In the genomic region with DNA sequence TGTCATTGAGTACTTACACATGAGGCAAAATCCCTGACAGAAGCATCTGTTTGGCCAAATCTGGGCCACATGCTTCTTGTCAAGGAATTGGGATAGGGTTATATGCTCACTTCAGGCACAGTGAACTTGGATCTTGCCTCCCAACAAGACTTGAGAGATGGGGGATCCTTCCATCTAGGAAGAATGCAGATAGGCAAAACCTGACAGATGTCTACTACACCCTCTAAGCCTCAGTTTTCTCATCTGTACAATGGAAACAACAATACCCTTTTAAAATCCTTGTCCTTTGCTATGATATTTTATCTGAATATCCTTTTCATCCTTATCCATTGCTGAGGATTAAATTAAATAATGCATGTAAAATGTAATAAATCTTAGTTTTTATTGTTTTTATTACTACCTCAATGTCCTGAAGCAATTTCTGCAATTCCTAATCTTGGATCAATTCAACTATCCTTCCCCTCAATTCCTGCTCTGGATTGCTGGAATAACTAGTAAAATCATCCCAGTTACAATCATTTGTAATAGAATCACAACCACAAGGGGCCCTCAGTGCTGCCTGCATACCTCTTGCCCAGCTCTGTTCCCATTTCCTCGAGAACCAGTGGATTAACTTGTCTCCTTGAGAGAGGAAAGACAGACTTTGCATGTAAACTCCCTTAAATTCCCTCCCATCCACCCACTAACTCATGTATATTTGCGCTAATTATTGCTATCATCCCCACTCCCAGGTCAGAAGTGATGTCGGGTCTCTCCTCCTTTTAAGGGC, we compare ENCODE assay signal across 11 cellular contexts. TPM values are rescaled to one million over a fixed set of nuclear protein-coding genes. Genes with fewer than 3 reads are reported as not detected.
DNase-seq lines count a peak whose midpoint lies in the region; TF ChIP-seq lines count a peak whose summit lies in the region.
"Had no signal": no experiment of that assay in that cellular context is flagged by ENCODE, and none has a peak within 500 bp of the region (broad histone marks: within the 10 kb centered on the region; RNA-seq: fewer than 3 reads in every experiment).

No MANE protein-coding gene starts in this region.

- no peaks in the 10 kb centered on the region for H3K79me1 ChIP-seq in mesendoderm (ENCODE audit: low read length)

- no peaks in the 10 kb centered on the region for H3K36me3 ChIP-seq in mesendoderm (ENCODE audit: control insufficient read depth, insufficient read depth, low read length)

- no peak overlapping the region for H3K27ac Mint-ChIP-seq in Calu3 (ENCODE audit: unreplicated experiment)
- H3K27ac Mint-ChIP-seq: stimulated activated naive CD8-positive, alpha-beta T cell treated with anti-CD3 and anti-CD28 coated beads, Interleukin-15, Interleukin-2, amounts not matched to agents 100 ng/mL and 50 ng/mL, for 24 hours had no signal

- TF ChIP-seq CTCF in Calu3 (IDR thresholded peaks at IDR 0.05; ENCODE audit: unreplicated experiment): peak; percentile 37
- peak; percentile 74 for TF ChIP-seq CTCF in choroid plexus epithelial cell (conservative IDR thresholded peaks at IDR 0.05; ENCODE audit: low read depth, low read length)

- H3K36me3 Mint-ChIP-seq in Calu3 (ENCODE audit: insufficient read depth, unreplicated experiment): no peaks in the 10 kb centered on the region

- no CpG with 5 or more reads among the region's 3 CpGs for WGBS in mesendoderm (ENCODE audit: extremely low coverage, insufficient coverage, low lambda C conversion rate)

- H3K4me1 Mint-ChIP-seq in Calu3 (ENCODE audit: low read depth, unreplicated experiment): no peaks in the 10 kb centered on the region

- H3K4me2 ChIP-seq in mesendoderm (ENCODE audit: low read length): no peak overlapping the region

- no peak overlapping the region for H2BK120ac ChIP-seq in mesendoderm (ENCODE audit: low read depth, low read length)

- H3K27me3 Mint-ChIP-seq in Calu3 (ENCODE audit: unreplicated experiment): peaks cover 16% of the 10 kb centered on the region

- H3K79me2 ChIP-seq in mesendoderm (ENCODE audit: control insufficient read depth, insufficient read depth, low read length): no peaks in the 10 kb centered on the region

- H4K5ac ChIP-seq in mesendoderm (ENCODE audit: low read length): no peak overlapping the region

- H3K23ac ChIP-seq in mesendoderm (ENCODE audit: low read length): no peak overlapping the region

- H3K4me3 ChIP-seq in choroid plexus epithelial cell (ENCODE audit: low read depth, low read length): no peak overlapping the region
- H3K4me3 ChIP-seq in mesendoderm (ENCODE audit: low read length): no peak overlapping the region

- no peak overlapping the region for H2BK5ac ChIP-seq in mesendoderm (ENCODE audit: low read length)

- H3K18ac ChIP-seq in mesendoderm (ENCODE audit: low read length): no peak overlapping the region

- H3K9ac ChIP-seq in mesendoderm (ENCODE audit: low read length): no peak overlapping the region

- no peak overlapping the region for H4K8ac ChIP-seq in mesendoderm (ENCODE audit: low read depth, low read length)

- H3K9me3 Mint-ChIP-seq in Calu3 (ENCODE audit: low read depth, unreplicated experiment): no peaks in the 10 kb centered on the region
- H3K9me3 Mint-ChIP-seq: stimulated activated naive CD8-positive, alpha-beta T cell treated with anti-CD3 and anti-CD28 coated beads, Interleukin-15, Interleukin-2, amounts not matched to agents 100 ng/mL and 50 ng/mL, for 24 hours had no signal

- intact Hi-C loops in Calu3 (cut with micrococcal nuclease; ENCODE audit: unreplicated experiment) (no loop called here), posterior vena cava (cut with DNase I) (loop anchor here in 1 of 2 donors (10.0 kb wide), 1 partner anchor 89 kb away; no protein-coding TSS in a partner anchor)

- H3K4me1 ChIP-seq in mesendoderm (ENCODE audit: control insufficient read depth, low read depth, low read length): no peaks in the 10 kb centered on the region

- CTCF ChIA-PET in Calu3 (lab: Charles Lee): no interaction called here

- BruUV-seq in Calu3 (replicated peaks; lab: Mats Ljungman, UMichigan): no TSS peak

- no peak overlapping the region for H2BK15ac ChIP-seq in mesendoderm (replicated peaks; ENCODE audit: low read depth)

- no peak overlapping the region for H3K4ac ChIP-seq in mesendoderm (ENCODE audit: low read depth, low read length)

- H3K4me3 Mint-ChIP-seq in Calu3 (ENCODE audit: low read depth, unreplicated experiment): no peak overlapping the region
- H3K4me3 Mint-ChIP-seq: stimulated activated naive CD8-positive, alpha-beta T cell treated with anti-CD3 and anti-CD28 coated beads, Interleukin-15, Interleukin-2, amounts not matched to agents 100 ng/mL and 50 ng/mL, for 24 hours had no signal

- no peak overlapping the region for H3K56ac ChIP-seq in mesendoderm (ENCODE audit: low read length)

- DNase-seq in Calu3 (peak; percentile 15), LHCN-M2 (ENCODE audit: low read depth) (peak; percentile 26), choroid plexus epithelial cell (ENCODE audit: low read depth) (peak; percentile 70), mesendoderm (peak; percentile 63), posterior vena cava (ENCODE audit: low spot score) (no peak), SHP77 (lab: John Stamatoyannopoulos, UW) (no peak)
- DNase-seq in stimulated activated CD4-positive, alpha-beta T cell treated with anti-CD3 and anti-CD28 coated beads, Interleukin-4, amount 100 ng/mL, for 1 hour: no peak
- DNase-seq: activated CD4-positive, alpha-beta T cell treated with anti-CD3 and anti-CD28 coated beads for 4 hours; activated naive CD4-positive, alpha-beta T cell treated with anti-CD3 and anti-CD28 coated beads, Interleukin-2, amount 50 U/mL, for 16 hours; RPMI8226 had no signal

- H3K27me3 ChIP-seq in mesendoderm (ENCODE audit: insufficient read depth, low read length, poor library complexity): no peaks in the 10 kb centered on the region

- H2AK5ac ChIP-seq in mesendoderm (ENCODE audit: low read length): no peak overlapping the region

- no peak overlapping the region for H3K27ac ChIP-seq in mesendoderm (ENCODE audit: low read depth, low read length)

RNA-seq across cellular contexts. Expression of gene XPR1, which starts 8.1 kb away (rescaled TPM):
- total RNA-seq in Calu3 (2022) (33.7 and 44.5 TPM in 2 replicates), LHCN-M2 (2014; rRNA removed) (22.2 and 27.0 TPM in 2 replicates), posterior vena cava (10 to 100 TPM; 14.9 to 38.3 TPM)
- 14.4 TPM for polyA plus RNA-seq in LHCN-M2 (2012)
- 23.5 TPM for polyA plus RNA-seq in mesendoderm (2013, experiment 1 of 2)
- polyA plus RNA-seq in mesendoderm (2013, experiment 2 of 2): 23.4 TPM

Comparison
In these comparisons a context has a peak if more than half of its experiments do, and no peak if none do; other contexts are left out.
1. DNase-seq: peak in Calu3 (single experiment), LHCN-M2 (single experiment), choroid plexus epithelial cell (single experiment) and mesendoderm (single experiment); none in posterior vena cava (single experiment), SHP77 (0 of 2) and stimulated activated CD4-positive, alpha-beta T cell treated with anti-CD3 and anti-CD28 coated beads, Interleukin-4, amount 100 ng/mL, for 1 hour (single experiment).